ENCODE assay signal across 8 cellular contexts in genomic region chr2:195657634-195658540, GRCh38. TPM values are rescaled to one million over a fixed set of nuclear protein-coding genes. Genes with fewer than 3 reads are reported as not detected.
DNase-seq lines count a peak whose midpoint lies in the region; ATAC-seq and TF ChIP-seq lines count a peak whose summit lies in the region.

No MANE protein-coding gene starts in this region.

- no peaks in the 10 kb centered on the region for H3K36me3 ChIP-seq in duodenal mucosa (ENCODE audit: control insufficient read depth in 1 of 2, insufficient read depth in 2 of 2, low read length in 2 of 2)
- no peaks in the 10 kb centered on the region for H3K36me3 ChIP-seq in lower lobe of right lung

- TF ChIP-seq CTCF in lower lobe of right lung (IDR thresholded peaks at IDR 0.05): no peak

- H3K27me3 ChIP-seq in duodenal mucosa (ENCODE audit: control insufficient read depth in 1 of 2, insufficient read depth in 2 of 2, low read length in 2 of 2) (no peaks in the 10 kb centered on the region), lower lobe of right lung (ENCODE audit: low read depth) (no peaks in the 10 kb centered on the region)

- H3K4me1 ChIP-seq in duodenal mucosa (ENCODE audit: control insufficient read depth in 1 of 2, insufficient read depth in 2 of 2, low read length in 2 of 2) (peaks cover 31 to 42% of the 10 kb centered on the region in 2 donors), lower lobe of right lung (peaks cover 26% of the 10 kb centered on the region)

- intact Hi-C loops in lower lobe of right lung (cut with DNase I): loop anchor here (5.0 kb wide), 1 partner anchor 161 kb away; no protein-coding TSS in a partner anchor

- peak; percentile 68 for DNase-seq in A172 (ENCODE audit: low spot score)
- peak; percentile 58 to 63 for DNase-seq in NCI-H526 (lab: John Stamatoyannopoulos, UW)
- peak; percentile 46 to 49 for DNase-seq in activated CD4-positive, alpha-beta T cell treated with anti-CD3 and anti-CD28 coated beads, Interleukin-2, amount 50 U/mL, for 4 hours
- peak; percentile 77 for DNase-seq in lower lobe of right lung
- peak; percentile 33 to 57 (median 38) for DNase-seq in stimulated activated CD4-positive, alpha-beta T cell treated with anti-CD3 and anti-CD28 coated beads, TNF-alpha, amount 100 ng/mL, for 24 hours (ENCODE audit: low read depth in 3 of 3)

- ATAC-seq in GM18520 (IDR thresholded peaks at IDR 0.05; ENCODE audit: unreplicated experiment) (peak; percentile 20), HG03066 (IDR thresholded peaks at IDR 0.05; ENCODE audit: low read depth, unreplicated experiment) (peak; percentile 18), lower lobe of right lung (peak; percentile 40 to 47)

- peak overlapping the region; percentile 92 for H3K27ac ChIP-seq in duodenal mucosa (ENCODE audit: low read depth, low read length)
- H3K27ac ChIP-seq in lower lobe of right lung: peak overlapping the region; percentile 99

- peak overlapping the region; percentile 82 to 91 for H3K9ac ChIP-seq in duodenal mucosa (ENCODE audit: low read depth in 1 of 2, low read length in 2 of 2)

- H3K4me3 ChIP-seq in duodenal mucosa (ENCODE audit: low read depth in 1 of 2, low read length in 2 of 2): peak overlapping the region; percentile 83 to 85
- H3K4me3 ChIP-seq in lower lobe of right lung: peak overlapping the region; percentile 86

- H3K9me3 ChIP-seq in duodenal mucosa (ENCODE audit: control insufficient read depth in 1 of 2, low read length in 2 of 2) (no peaks in the 10 kb centered on the region), lower lobe of right lung (no peaks in the 10 kb centered on the region)

RNA-seq across cellular contexts. Expression of gene SLC39A10, which starts 0.9 kb away (rescaled TPM):
- total RNA-seq in A172 (2014; rRNA removed; shearing (Covaris generic)): 38.7 and 46.4 TPM in 2 replicates
- total RNA-seq in lower lobe of right lung: 37.2 TPM

Comparison
In these comparisons a context has a peak if more than half of its experiments do, and no peak if none do; other contexts are left out.
1. Peak in every context shown above with its lines: DNase-seq, ATAC-seq, H3K4me3 ChIP-seq and H3K27ac ChIP-seq.